In genomic region chr5:112915831-112916230, GRCh38 we compare ENCODE assay signal across 12 cellular contexts. TPM values are rescaled to one million over a fixed set of nuclear protein-coding genes. Genes with fewer than 3 reads are reported as not detected.
DNase-seq lines count a peak whose midpoint lies in the region; ATAC-seq lines count a peak whose summit lies in the region.
"Had no signal": no experiment of that assay in that cellular context is flagged by ENCODE, and none has a peak within 500 bp of the region (broad histone marks: within the 10 kb centered on the region; RNA-seq: fewer than 3 reads in every experiment).

No MANE protein-coding gene starts in this region.

- H3K36me3 ChIP-seq in SJCRH30: peaks cover 36% of the 10 kb centered on the region

- no peak for DNase-seq in activated CD4-positive, alpha-beta memory T cell treated with anti-CD3 and anti-CD28 coated beads, Interleukin-2, amount 10 ng/mL, durations not matched to agents 7 days and 5 days
- DNase-seq in activated CD4-positive, alpha-beta memory T cell treated with anti-CD3 and anti-CD28 coated beads for 36 hours: no peak
- DNase-seq in midbrain (lab: John Stamatoyannopoulos, UW) (peak; percentile 4), SJCRH30 (no peak), NCI-H1436 (lab: John Stamatoyannopoulos, UW) (no peak), C1 segment of cervical spinal cord (lab: John Stamatoyannopoulos, UW) (no peak)
- DNase-seq: activated CD4-positive, alpha-beta T cell treated with anti-CD3 and anti-CD28 coated beads, Interleukin-2, amount 50 U/mL, for 4 hours; aorta; right lobe of liver; SK-N-SH had no signal

- H3K4me1 Mint-ChIP-seq in activated CD4-positive, alpha-beta memory T cell treated with anti-CD3 and anti-CD28 coated beads, Interleukin-2, amount 10 ng/mL, durations not matched to agents 7 days and 5 days: peaks cover 73% of the 10 kb centered on the region
- H3K4me1 Mint-ChIP-seq in activated CD4-positive, alpha-beta memory T cell treated with anti-CD3 and anti-CD28 coated beads for 36 hours (ENCODE audit: low read depth): peaks cover 77% of the 10 kb centered on the region

- intact Hi-C loops in activated CD4-positive, alpha-beta memory T cell treated with anti-CD3 and anti-CD28 coated beads for 36 hours (cut with micrococcal nuclease): no loop called here

- no peaks in the 10 kb centered on the region for H3K9me3 ChIP-seq in SJCRH30 (replicated peaks)
- H3K9me3 ChIP-seq: right lobe of liver, SK-N-SH had no signal

- no peaks in the 10 kb centered on the region for H3K9me3 Mint-ChIP-seq in activated CD4-positive, alpha-beta memory T cell treated with anti-CD3 and anti-CD28 coated beads, Interleukin-2, amount 10 ng/mL, durations not matched to agents 7 days and 5 days
- no peaks in the 10 kb centered on the region for H3K9me3 Mint-ChIP-seq in activated CD4-positive, alpha-beta memory T cell treated with anti-CD3 and anti-CD28 coated beads for 36 hours

- CTCF ChIA-PET in activated CD4-positive, alpha-beta memory T cell treated with anti-CD3 and anti-CD28 coated beads, Interleukin-2, amount 10 ng/mL, durations not matched to agents 7 days and 5 days (lab: Charles Lee): interaction anchor here (0.6 to 1.8 kb wide), 9 partner anchors 13 to 181 kb away, joined by 3 to 6 read pairs (median 4); partner anchors contain the start of gene SRP19
- CTCF ChIA-PET in activated CD4-positive, alpha-beta memory T cell treated with anti-CD3 and anti-CD28 coated beads for 36 hours (lab: Charles Lee): interaction anchor here (0.6 kb wide), 1 partner anchor 24 kb away, joined by 4 read pairs; no protein-coding TSS in a partner anchor

- no peak overlapping the region for H3K4me3 ChIP-seq in SJCRH30
- H3K4me3 ChIP-seq: right lobe of liver had no signal

- no peaks in the 10 kb centered on the region; the same call in 1 of the 2 replicates for H3K4me1 ChIP-seq in SJCRH30

- ATAC-seq in GM19463 (IDR thresholded peaks at IDR 0.05; ENCODE audit: unreplicated experiment): peak; percentile 36
- peak; percentile 45 for ATAC-seq in HG03521 (IDR thresholded peaks at IDR 0.05; ENCODE audit: unreplicated experiment)
- ATAC-seq: right lobe of liver had no signal

- POLR2A ChIA-PET in activated CD4-positive, alpha-beta memory T cell treated with anti-CD3 and anti-CD28 coated beads, Interleukin-2, amount 10 ng/mL, durations not matched to agents 7 days and 5 days (lab: Charles Lee): interaction anchor here (0.8 to 1.7 kb wide), 8 partner anchors 21 to 63 kb away, joined by 3 to 8 read pairs (median 4); partner anchors contain the start of genes DCP2 and SRP19
- POLR2A ChIA-PET in activated CD4-positive, alpha-beta memory T cell treated with anti-CD3 and anti-CD28 coated beads for 36 hours (lab: Charles Lee): interaction anchor here (0.8 to 1.2 kb wide), 2 partner anchors 11 to 48 kb away, joined by 3 to 4 read pairs; no protein-coding TSS in a partner anchor

- H3K27ac ChIP-seq in SJCRH30: no peak overlapping the region
- H3K27ac ChIP-seq: right lobe of liver had no signal

- peak overlapping the region; percentile 73 for H3K27ac Mint-ChIP-seq in activated CD4-positive, alpha-beta memory T cell treated with anti-CD3 and anti-CD28 coated beads, Interleukin-2, amount 10 ng/mL, durations not matched to agents 7 days and 5 days
- no peak overlapping the region for H3K27ac Mint-ChIP-seq in activated CD4-positive, alpha-beta memory T cell treated with anti-CD3 and anti-CD28 coated beads for 36 hours

- H3K27me3 Mint-ChIP-seq in activated CD4-positive, alpha-beta memory T cell treated with anti-CD3 and anti-CD28 coated beads, Interleukin-2, amount 10 ng/mL, durations not matched to agents 7 days and 5 days: no peaks in the 10 kb centered on the region
- no peaks in the 10 kb centered on the region for H3K27me3 Mint-ChIP-seq in activated CD4-positive, alpha-beta memory T cell treated with anti-CD3 and anti-CD28 coated beads for 36 hours

- H3K27me3 ChIP-seq in SJCRH30: no peaks in the 10 kb centered on the region
- H3K27me3 ChIP-seq: right lobe of liver had no signal

- H3K36me3 Mint-ChIP-seq in activated CD4-positive, alpha-beta memory T cell treated with anti-CD3 and anti-CD28 coated beads, Interleukin-2, amount 10 ng/mL, durations not matched to agents 7 days and 5 days (ENCODE audit: low read depth): peaks cover 84% of the 10 kb centered on the region
- peaks cover 62% of the 10 kb centered on the region for H3K36me3 Mint-ChIP-seq in activated CD4-positive, alpha-beta memory T cell treated with anti-CD3 and anti-CD28 coated beads for 36 hours

- no peak overlapping the region for H3K4me3 Mint-ChIP-seq in activated CD4-positive, alpha-beta memory T cell treated with anti-CD3 and anti-CD28 coated beads, Interleukin-2, amount 10 ng/mL, durations not matched to agents 7 days and 5 days
- H3K4me3 Mint-ChIP-seq in activated CD4-positive, alpha-beta memory T cell treated with anti-CD3 and anti-CD28 coated beads for 36 hours: no peak overlapping the region

RNA-seq across cellular contexts. Expression of gene REEP5, which starts 6.2 kb away (rescaled TPM):
- total RNA-seq in activated CD4-positive, alpha-beta memory T cell treated with anti-CD3 and anti-CD28 coated beads, Interleukin-2, amount 10 ng/mL, durations not matched to agents 7 days and 5 days: 10 to 100 TPM; 95.0 to 96.3 TPM
- total RNA-seq in activated CD4-positive, alpha-beta memory T cell treated with anti-CD3 and anti-CD28 coated beads for 36 hours: 10 to 100 TPM; 64.6 to 67.4 TPM
- total RNA-seq in SJCRH30 (2014; rRNA removed; shearing (Covaris generic)): 24.9 and 30.7 TPM in 2 replicates

RNA-seq across cellular contexts. Expression of gene SRP19, which starts 54.7 kb away (rescaled TPM):
- 10 to 100 TPM; 54.6 to 68.3 TPM for total RNA-seq in activated CD4-positive, alpha-beta memory T cell treated with anti-CD3 and anti-CD28 coated beads, Interleukin-2, amount 10 ng/mL, durations not matched to agents 7 days and 5 days
- 10 to 100 TPM; 49.1 to 51.6 TPM for total RNA-seq in activated CD4-positive, alpha-beta memory T cell treated with anti-CD3 and anti-CD28 coated beads for 36 hours
- total RNA-seq in SJCRH30 (2014; rRNA removed; shearing (Covaris generic)): 71.3 and 82.8 TPM in 2 replicates
